In the genomic region with DNA sequence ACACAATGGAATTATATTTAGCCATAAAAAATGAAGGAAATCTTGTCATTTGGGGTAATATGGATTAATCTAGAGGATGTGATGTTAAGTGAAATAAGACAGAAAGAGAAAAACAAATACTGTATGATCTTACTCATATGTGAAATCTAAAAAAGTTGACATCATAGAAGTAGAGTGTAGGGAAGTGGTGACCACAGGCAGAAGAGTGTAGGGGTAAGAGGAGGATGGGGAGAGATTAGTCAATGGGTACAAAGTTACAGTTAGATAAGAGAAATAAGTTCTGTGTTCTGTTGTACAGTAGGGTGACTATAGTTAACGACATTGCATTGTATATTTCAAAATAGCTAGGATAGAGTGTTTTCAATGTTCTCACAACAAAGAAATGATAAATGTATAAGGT, we compare ENCODE assay signal across 31 cellular contexts.
"Had no signal": no experiment of that assay in that cellular context is flagged by ENCODE, and none has a peak within 500 bp of the region (broad histone marks: within the 10 kb centered on the region; RNA-seq: fewer than 3 reads in every experiment).

No MANE protein-coding gene starts in this region.

- H3K4me1 Mint-ChIP-seq: endodermal cell; mesothelial cell of epicardium; nephron; neural progenitor cell; stimulated activated memory B cell treated with anti-CD40 and anti-IgM and Interleukin-4, amounts not matched to agents 10 μg/mL and 1 μg/mL and 100 μg/mL, for 72 hours had no signal

- H3K27me3 Mint-ChIP-seq: dendritic cell treated with granulocyte-macrophage colony-stimulating factor and Interleukin-4, amounts not matched to agents 40 ng/mL and 50 ng/mL, for 4 days had no signal

- ATAC-seq: esophagus mucosa; gastroesophageal sphincter; heart left ventricle; left cardiac atrium; left lung; naive thymus-derived CD4-positive, alpha-beta T cell; psoas muscle; right cardiac atrium; stimulated activated memory B cell treated with anti-CD40 and anti-IgM and Interleukin-4, amounts not matched to agents 10 μg/mL and 1 μg/mL and 100 μg/mL, for 72 hours had no signal

- H3K9ac ChIP-seq: neural progenitor cell had no signal

- H3K27ac ChIP-seq: colonic mucosa, epithelial cell of prostate, gastroesophageal sphincter, heart left ventricle, hepatocyte, left lung, neural progenitor cell, ovary, psoas muscle, sigmoid colon, thoracic aorta, tibial nerve, upper lobe of left lung, uterus had no signal

- H3K4me3 ChIP-seq: colonic mucosa, gastroesophageal sphincter, heart left ventricle, hepatocyte, left lung, neural progenitor cell, ovary, psoas muscle, sigmoid colon, thoracic aorta, tibial nerve, upper lobe of left lung, uterus had no signal

- H3K36me3 ChIP-seq: colonic mucosa, gastroesophageal sphincter, heart left ventricle, left lung, neural progenitor cell, ovary, sigmoid colon, thoracic aorta, tibial nerve, upper lobe of left lung, uterus had no signal

- H3K4me3 Mint-ChIP-seq: dendritic cell treated with granulocyte-macrophage colony-stimulating factor and Interleukin-4, amounts not matched to agents 40 ng/mL and 50 ng/mL, for 4 days; endodermal cell; mesothelial cell of epicardium; naive thymus-derived CD4-positive, alpha-beta T cell; nephron; neural progenitor cell; stimulated activated memory B cell treated with anti-CD40 and anti-IgM and Interleukin-4, amounts not matched to agents 10 μg/mL and 1 μg/mL and 100 μg/mL, for 72 hours; stimulated activated naive CD8-positive, alpha-beta T cell treated with anti-CD3 and anti-CD28 coated beads, Interleukin-15, Interleukin-2, amounts not matched to agents 100 ng/mL and 50 ng/mL, for 24 hours had no signal

- H3K4me1 ChIP-seq: colonic mucosa, gastroesophageal sphincter, heart left ventricle, left lung, neural progenitor cell, psoas muscle, sigmoid colon, tibial nerve, upper lobe of left lung, uterus had no signal

- DNase-seq: colonic mucosa; effector CD8-positive, alpha-beta T cell; endodermal cell; foreskin fibroblast; heart left ventricle; left cardiac atrium; left lung; mesenchymal stem cell; naive thymus-derived CD4-positive, alpha-beta T cell; nucleus accumbens; ovary; posterior cingulate gyrus; psoas muscle; right cardiac atrium; sigmoid colon; stimulated activated CD4-positive, alpha-beta T cell treated with anti-CD3 and anti-CD28 coated beads, Interleukin-2, amount 100 ng/mL, for 24 hours; stimulated activated CD4-positive, alpha-beta T cell treated with anti-CD3 and anti-CD28 coated beads, Interleukin-4, amount 100 ng/mL, for 24 hours; upper lobe of left lung; uterus had no signal

- H3K9me3 ChIP-seq: colonic mucosa, ovary, sigmoid colon, thoracic aorta, upper lobe of left lung, uterus had no signal

- H3K36me3 Mint-ChIP-seq: mesothelial cell of epicardium; naive thymus-derived CD4-positive, alpha-beta T cell; neural progenitor cell; stimulated activated memory B cell treated with anti-CD40 and anti-IgM and Interleukin-4, amounts not matched to agents 10 μg/mL and 1 μg/mL and 100 μg/mL, for 72 hours had no signal

- H3K27ac Mint-ChIP-seq: dendritic cell treated with granulocyte-macrophage colony-stimulating factor and Interleukin-4, amounts not matched to agents 40 ng/mL and 50 ng/mL, for 4 days; endodermal cell; mesothelial cell of epicardium; naive thymus-derived CD4-positive, alpha-beta T cell; nephron; neural progenitor cell; stimulated activated memory B cell treated with anti-CD40 and anti-IgM and Interleukin-4, amounts not matched to agents 10 μg/mL and 1 μg/mL and 100 μg/mL, for 72 hours; stimulated activated naive CD8-positive, alpha-beta T cell treated with anti-CD3 and anti-CD28 coated beads, Interleukin-15, Interleukin-2, amounts not matched to agents 100 ng/mL and 50 ng/mL, for 24 hours had no signal
